Comparison of ENCODE assay signal across 2 cellular contexts in the genomic region with DNA sequence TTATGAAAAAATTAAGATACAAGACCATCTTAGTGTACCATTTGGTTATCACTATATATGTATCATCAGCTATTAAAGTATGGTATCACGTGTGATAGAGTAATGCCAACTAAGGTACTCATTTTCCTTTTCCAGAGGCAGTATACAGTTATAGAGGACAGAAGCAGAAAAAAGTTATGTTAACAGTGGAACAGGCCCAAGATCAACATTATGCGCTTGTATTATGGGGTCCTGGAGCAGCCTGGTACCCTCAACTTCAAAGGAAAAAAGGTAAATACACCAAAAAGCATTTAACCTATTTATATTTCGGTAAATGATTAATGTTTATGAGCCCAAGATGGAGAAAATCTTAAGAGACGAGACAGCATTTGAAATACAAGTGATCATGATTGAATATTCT. TPM values are rescaled to one million over a fixed set of nuclear protein-coding genes. Genes with fewer than 3 reads are reported as not detected.
"Had no signal": no experiment of that assay in that cellular context is flagged by ENCODE, and none has a peak within 500 bp of the region (broad histone marks: within the 10 kb centered on the region; RNA-seq: fewer than 3 reads in every experiment).

No MANE protein-coding gene starts in this region.

RNA-seq across cellular contexts. Expression of a gene that starts 54.5 kb away (rescaled TPM):
- total RNA-seq: H7 had no signal
- polyA plus RNA-seq: GM23248 had no signal
